ENCODE assay signal across 10 cellular contexts in genomic region chr16:21646091-21646490, GRCh38. TPM values are rescaled to one million over a fixed set of nuclear protein-coding genes. Genes with fewer than 3 reads are reported as not detected.
DNase-seq lines count a peak whose midpoint lies in the region; ATAC-seq and TF ChIP-seq lines count a peak whose summit lies in the region.
"Had no signal": no experiment of that assay in that cellular context is flagged by ENCODE, and none has a peak within 500 bp of the region (broad histone marks: within the 10 kb centered on the region; RNA-seq: fewer than 3 reads in every experiment).

No MANE protein-coding gene starts in this region.

- no peak for TF ChIP-seq POLR2A in tibial nerve (IDR thresholded peaks at IDR 0.05)

- H3K4me1 Mint-ChIP-seq in activated T-cell treated with anti-CD3 and anti-CD28 coated beads, Interleukin-2, amount 50 U/mL, for 72 hours (ENCODE audit: low read depth): peaks cover 59% of the 10 kb centered on the region

- H3K9me3 ChIP-seq in lower lobe of right lung (no peaks in the 10 kb centered on the region), tibial nerve (no peaks in the 10 kb centered on the region)

- DNase-seq in activated T-cell treated with anti-CD3 and anti-CD28 coated beads, Interleukin-2, amount 50 U/mL, for 72 hours: no peak
- no peak for DNase-seq in activated T-cell treated with anti-CD3 and anti-CD28 coated beads, Interleukin-2, amount 50 U/mL, for 1 hour
- DNase-seq in amniotic epithelial cell (ENCODE audit: low read depth) (peak; percentile 15), lower lobe of right lung (no peak), tibial nerve (ENCODE audit: low spot score in 2 of 2) (no peak), GM20000 (ENCODE audit: low spot score) (no peak)
- DNase-seq: NCI-H2081 treated with DMSO at 0.1 percent for 48 hours, retina had no signal

- WGBS in tibial nerve, 2 donors: 63 to 65% methylated on average over 5 of the region's 5 CpGs

- H3K36me3 Mint-ChIP-seq in activated T-cell treated with anti-CD3 and anti-CD28 coated beads, Interleukin-2, amount 50 U/mL, for 72 hours (ENCODE audit: insufficient read depth in 2 of 2): peaks cover 2% of the 10 kb centered on the region in 2 donors

- peak overlapping the region; percentile 70 for H3K27ac ChIP-seq in lower lobe of right lung
- H3K27ac ChIP-seq in tibial nerve: peak overlapping the region in 3 of 4 donors; percentile 36 to 60 (median 60)

- ATAC-seq in activated T-cell treated with anti-CD3 and anti-CD28 coated beads, Interleukin-2, amount 50 U/mL, for 72 hours (replicated peaks in 1 of 2): no peak
- ATAC-seq in lower lobe of right lung (no peak), GM21528 (IDR thresholded peaks at IDR 0.05; ENCODE audit: low FRiP score, unreplicated experiment) (no peak), HG03175 (IDR thresholded peaks at IDR 0.05; ENCODE audit: unreplicated experiment) (no peak)

- H3K4me3 ChIP-seq in lower lobe of right lung: peak overlapping the region; percentile 37
- H3K4me3 ChIP-seq in tibial nerve: peak overlapping the region in 1 of 4 donors; percentile 25

- H3K4me1 ChIP-seq in lower lobe of right lung (peaks cover 42% of the 10 kb centered on the region), tibial nerve (peaks cover 0 to 53% (median 11%) of the 10 kb centered on the region in 4 donors)

- intact Hi-C loops in lower lobe of right lung (cut with DNase I): no loop called here

- H3K27me3 ChIP-seq in lower lobe of right lung (ENCODE audit: low read depth) (no peaks in the 10 kb centered on the region), tibial nerve (no peaks in the 10 kb centered on the region)

- no peak for TF ChIP-seq CTCF in lower lobe of right lung (IDR thresholded peaks at IDR 0.05)
- no peak for TF ChIP-seq CTCF in tibial nerve (IDR thresholded peaks at IDR 0.05)
- no peak for TF ChIP-seq CTCF in GM20000 (IDR thresholded peaks at IDR 0.05; ENCODE audit: extremely low read depth, missing control alignments)

- peak overlapping the region; percentile 70 to 95 for H3K4me3 Mint-ChIP-seq in activated T-cell treated with anti-CD3 and anti-CD28 coated beads, Interleukin-2, amount 50 U/mL, for 72 hours

- peak overlapping the region; percentile 96 for H3K27ac Mint-ChIP-seq in activated T-cell treated with anti-CD3 and anti-CD28 coated beads, Interleukin-2, amount 50 U/mL, for 72 hours

- H3K9me3 Mint-ChIP-seq in activated T-cell treated with anti-CD3 and anti-CD28 coated beads, Interleukin-2, amount 50 U/mL, for 72 hours: no peaks in the 10 kb centered on the region

- no peaks in the 10 kb centered on the region for H3K27me3 Mint-ChIP-seq in activated T-cell treated with anti-CD3 and anti-CD28 coated beads, Interleukin-2, amount 50 U/mL, for 72 hours (ENCODE audit: low read depth)

- H3K36me3 ChIP-seq in lower lobe of right lung (peaks cover 31% of the 10 kb centered on the region), tibial nerve (no peaks in the 10 kb centered on the region)

- TF ChIP-seq EP300 in tibial nerve (IDR thresholded peaks at IDR 0.05): no peak

RNA-seq across cellular contexts. Expression of gene IGSF6, which starts 6.3 kb away (rescaled TPM):
- under 1 TPM; 0.26 to 0.28 TPM for total RNA-seq in activated T-cell treated with anti-CD3 and anti-CD28 coated beads, Interleukin-2, amount 50 U/mL, for 72 hours
- total RNA-seq in lower lobe of right lung: 103 TPM
- 1 to 10 TPM in 3 of 4 donors, under 1 TPM in 1; 0.60 to 3.3 (median 1.8) TPM for total RNA-seq in tibial nerve

RNA-seq across cellular contexts. Expression of gene OTOA, which starts 17.7 kb away (rescaled TPM):
- total RNA-seq in activated T-cell treated with anti-CD3 and anti-CD28 coated beads, Interleukin-2, amount 50 U/mL, for 72 hours: under 1 TPM; 0.43 to 0.58 TPM
- total RNA-seq in lower lobe of right lung (0.92 TPM), tibial nerve (1 to 10 TPM in 1 of 4 donors, under 1 TPM in 2, not detected in 1; 0.39 to 1.3 (median 0.90) TPM)

RNA-seq across cellular contexts. Expression of gene METTL9, which starts 46.7 kb away (rescaled TPM):
- 100 to 1,000 TPM; 112 to 125 TPM for total RNA-seq in activated T-cell treated with anti-CD3 and anti-CD28 coated beads, Interleukin-2, amount 50 U/mL, for 72 hours
- total RNA-seq in lower lobe of right lung: 74.1 TPM
- 100 to 1,000 TPM; 160 to 210 (median 177) TPM for total RNA-seq in tibial nerve

Comparison
In these comparisons a context has a peak if more than half of its experiments do, and no peak if none do; other contexts are left out.
1. RNA of gene IGSF6, which starts 6.3 kb away (total RNA-seq): 103 TPM in lower lobe of right lung (single experiment); 0.60 to 3.3 TPM in tibial nerve and 0.26 to 0.28 TPM in activated T-cell treated with anti-CD3 and anti-CD28 coated beads, Interleukin-2, amount 50 U/mL, for 72 hours; every median in the first group is over 10 times any median in the second.